8 cellular contexts compared by ENCODE assay signal in genomic region chr17:7253082-7253481, GRCh38. TPM values are rescaled to one million over a fixed set of nuclear protein-coding genes. Genes with fewer than 3 reads are reported as not detected.
DNase-seq lines count a peak whose midpoint lies in the region; ATAC-seq and TF ChIP-seq lines count a peak whose summit lies in the region.
"Had no signal": no experiment of that assay in that cellular context is flagged by ENCODE, and none has a peak within 500 bp of the region (broad histone marks: within the 10 kb centered on the region; RNA-seq: fewer than 3 reads in every experiment).

No MANE protein-coding gene starts in this region.

- no peak for DNase-seq in HL-60 (ENCODE audit: low read depth in 1 of 2, low spot score in 1 of 2)
- no peak for DNase-seq in activated CD8-positive, alpha-beta T cell treated with anti-CD3 and anti-CD28 coated beads for 36 hours
- no peak for DNase-seq in hepatocyte (ENCODE audit: low spot score)
- no peak for DNase-seq in central memory CD4-positive, alpha-beta T cell
- no peak for DNase-seq in stimulated activated CD4-positive, alpha-beta T cell treated with anti-CD3 and anti-CD28 coated beads, Interleukin-2, amount 100 ng/mL, for 24 hours
- DNase-seq in lower leg skin (ENCODE audit: low spot score in 2 of 2), result no peak

- H3K9me3 Mint-ChIP-seq in activated CD8-positive, alpha-beta T cell treated with anti-CD3 and anti-CD28 coated beads for 36 hours, result no peaks in the 10 kb centered on the region
- no peaks in the 10 kb centered on the region for H3K9me3 Mint-ChIP-seq in stimulated activated memory B cell treated with anti-CD40 and anti-IgM and Interleukin-4, amounts not matched to agents 10 μg/mL and 1 μg/mL and 100 μg/mL, for 72 hours

- H3K4me3 Mint-ChIP-seq in activated CD8-positive, alpha-beta T cell treated with anti-CD3 and anti-CD28 coated beads for 36 hours, result peak overlapping the region; percentile 91
- H3K4me3 Mint-ChIP-seq in stimulated activated memory B cell treated with anti-CD40 and anti-IgM and Interleukin-4, amounts not matched to agents 10 μg/mL and 1 μg/mL and 100 μg/mL, for 72 hours, result peak overlapping the region; percentile 91

- H3K27me3 ChIP-seq in HL-60 (ENCODE audit: insufficient read depth, poor library complexity, severe bottlenecking), result no peaks in the 10 kb centered on the region
- no peaks in the 10 kb centered on the region for H3K27me3 ChIP-seq in hepatocyte

- intact Hi-C loops in activated CD8-positive, alpha-beta T cell treated with anti-CD3 and anti-CD28 coated beads for 36 hours (cut with micrococcal nuclease), result no loop called here
- intact Hi-C loops in lower leg skin (cut with DNase I; ENCODE audit: low total_unique reads), result no loop called here

- WGBS in hepatocyte (ENCODE audit: low lambda C conversion rate, missing lambda C conversion rate), result 75% methylated on average over 5 of the region's 5 CpGs
- WGBS in lower leg skin, 2 donors, result 74 to 75% methylated on average over 5 of the region's 5 CpGs

- no peaks in the 10 kb centered on the region for H3K9me2 ChIP-seq in hepatocyte (replicated peaks; ENCODE audit: insufficient read depth)

- TF ChIP-seq CTCF in HL-60 (IDR thresholded peaks at IDR 0.05; ENCODE audit: insufficient read depth, low read length), result no peak
- TF ChIP-seq CTCF in activated CD8-positive, alpha-beta T cell treated with anti-CD3 and anti-CD28 coated beads for 36 hours (IDR thresholded peaks at IDR 0.05), result no peak
- TF ChIP-seq CTCF in hepatocyte (IDR thresholded peaks at IDR 0.05; ENCODE audit: poor library complexity), result no peak
- TF ChIP-seq CTCF in lower leg skin (IDR thresholded peaks at IDR 0.05), result no peak

- peak overlapping the region; percentile 92 for H3K4me2 ChIP-seq in hepatocyte

- POLR2A ChIA-PET in activated CD8-positive, alpha-beta T cell treated with anti-CD3 and anti-CD28 coated beads for 36 hours (lab: Charles Lee), result no interaction called here

- ATAC-seq in activated CD8-positive, alpha-beta T cell treated with anti-CD3 and anti-CD28 coated beads for 36 hours, result no peak
- no peak for ATAC-seq in stimulated activated memory B cell treated with anti-CD40 and anti-IgM and Interleukin-4, amounts not matched to agents 10 μg/mL and 1 μg/mL and 100 μg/mL, for 72 hours

- CTCF ChIA-PET in activated CD8-positive, alpha-beta T cell treated with anti-CD3 and anti-CD28 coated beads for 36 hours (lab: Charles Lee), result no interaction called here

- H3K36me3 Mint-ChIP-seq in activated CD8-positive, alpha-beta T cell treated with anti-CD3 and anti-CD28 coated beads for 36 hours (ENCODE audit: low read depth), result peaks cover 41% of the 10 kb centered on the region
- peaks cover 44% of the 10 kb centered on the region for H3K36me3 Mint-ChIP-seq in stimulated activated memory B cell treated with anti-CD40 and anti-IgM and Interleukin-4, amounts not matched to agents 10 μg/mL and 1 μg/mL and 100 μg/mL, for 72 hours

- peaks cover 84% of the 10 kb centered on the region for H3K79me2 ChIP-seq in hepatocyte

- TF ChIP-seq POLR2A in lower leg skin (IDR thresholded peaks at IDR 0.05), result no peak

- peaks cover 7% of the 10 kb centered on the region for H4K20me1 ChIP-seq in hepatocyte (ENCODE audit: insufficient read depth, poor library complexity, severe bottlenecking)

- no peaks in the 10 kb centered on the region for H3K36me3 ChIP-seq in hepatocyte (replicated peaks; ENCODE audit: insufficient read depth, low read depth)

- peak overlapping the region; percentile 79 for H2AFZ ChIP-seq in hepatocyte

- H3K4me3 ChIP-seq in HL-60 (replicated peaks; ENCODE audit: insufficient read depth, low read length), result peak overlapping the region; percentile 67
- H3K4me3 ChIP-seq in hepatocyte, result peak overlapping the region; percentile 65
- no peak overlapping the region for H3K4me3 ChIP-seq in lower leg skin (ENCODE audit: low read depth, poor library complexity, severe bottlenecking)

- H3K9me3 ChIP-seq in hepatocyte (ENCODE audit: low read depth), result no peaks in the 10 kb centered on the region

- H3K27me3 Mint-ChIP-seq in activated CD8-positive, alpha-beta T cell treated with anti-CD3 and anti-CD28 coated beads for 36 hours, result no peaks in the 10 kb centered on the region
- no peaks in the 10 kb centered on the region for H3K27me3 Mint-ChIP-seq in stimulated activated memory B cell treated with anti-CD40 and anti-IgM and Interleukin-4, amounts not matched to agents 10 μg/mL and 1 μg/mL and 100 μg/mL, for 72 hours

- H3K27ac ChIP-seq in HL-60 (replicated peaks) (peak overlapping the region; percentile 99), hepatocyte (peak overlapping the region; percentile 98)

- peaks cover 32% of the 10 kb centered on the region for H3K4me1 Mint-ChIP-seq in activated CD8-positive, alpha-beta T cell treated with anti-CD3 and anti-CD28 coated beads for 36 hours (ENCODE audit: low read depth)
- H3K4me1 Mint-ChIP-seq in stimulated activated memory B cell treated with anti-CD40 and anti-IgM and Interleukin-4, amounts not matched to agents 10 μg/mL and 1 μg/mL and 100 μg/mL, for 72 hours, result peaks cover 47% of the 10 kb centered on the region

- peaks cover 21% of the 10 kb centered on the region for H3K4me1 ChIP-seq in hepatocyte (ENCODE audit: insufficient read depth)

- H3K27ac Mint-ChIP-seq in activated CD8-positive, alpha-beta T cell treated with anti-CD3 and anti-CD28 coated beads for 36 hours, result peak overlapping the region; percentile 100
- peak overlapping the region; percentile 98 for H3K27ac Mint-ChIP-seq in stimulated activated memory B cell treated with anti-CD40 and anti-IgM and Interleukin-4, amounts not matched to agents 10 μg/mL and 1 μg/mL and 100 μg/mL, for 72 hours

RNA-seq across cellular contexts. Expression of gene ELP5, which starts 1.1 kb away (rescaled TPM):
- 10 to 100 TPM; 80.2 to 85.4 TPM for total RNA-seq in activated CD8-positive, alpha-beta T cell treated with anti-CD3 and anti-CD28 coated beads for 36 hours
- total RNA-seq in hepatocyte (30.4 and 30.6 TPM in 2 replicates), lower leg skin (10 to 100 TPM; 10.8 to 20.6 (median 17.1) TPM)
- polyA plus RNA-seq in hepatocyte, result 38.0 and 49.6 TPM in 2 replicates

RNA-seq across cellular contexts. Expression of gene CTDNEP1, which starts 1.5 kb away (rescaled TPM):
- total RNA-seq in activated CD8-positive, alpha-beta T cell treated with anti-CD3 and anti-CD28 coated beads for 36 hours, result 100 to 1,000 TPM; 159 to 160 TPM
- total RNA-seq in hepatocyte, result 44.6 and 62.7 TPM in 2 replicates
- 86.9 and 96.7 TPM in 2 replicates for polyA plus RNA-seq in hepatocyte
- total RNA-seq in lower leg skin, result 10 to 100 TPM; 55.3 to 79.2 (median 70.4) TPM

RNA-seq across cellular contexts. Expression of gene CLDN7, which starts 9.2 kb away (rescaled TPM):
- 1 to 10 TPM; 1.5 to 1.7 TPM for total RNA-seq in activated CD8-positive, alpha-beta T cell treated with anti-CD3 and anti-CD28 coated beads for 36 hours
- total RNA-seq in hepatocyte (169 and 197 TPM in 2 replicates), lower leg skin (10 to 100 TPM in 3 of 4 donors, 1 to 10 TPM in 1; 6.7 to 25.6 (median 14.4) TPM)
- polyA plus RNA-seq in hepatocyte, result 290 and 341 TPM in 2 replicates
- total RNA-seq: myocyte had no signal

RNA-seq across cellular contexts. Expression of gene GABARAP, which starts 10.8 kb away (rescaled TPM):
- total RNA-seq in activated CD8-positive, alpha-beta T cell treated with anti-CD3 and anti-CD28 coated beads for 36 hours, result 100 to 1,000 TPM; 104 to 118 TPM
- total RNA-seq in hepatocyte (309 and 327 TPM in 2 replicates), lower leg skin (100 to 1,000 TPM; 253 to 667 (median 538) TPM)
- 992 and 1,031 TPM in 2 replicates for polyA plus RNA-seq in hepatocyte

RNA-seq across cellular contexts. Expression of gene PHF23, which starts 13.8 kb away (rescaled TPM):
- total RNA-seq in activated CD8-positive, alpha-beta T cell treated with anti-CD3 and anti-CD28 coated beads for 36 hours, result 10 to 100 TPM; 17.8 to 24.4 TPM
- total RNA-seq in hepatocyte (53.9 and 57.9 TPM in 2 replicates), lower leg skin (10 to 100 TPM; 23.4 to 32.5 (median 27.9) TPM)
- 77.7 and 78.6 TPM in 2 replicates for polyA plus RNA-seq in hepatocyte
